Comparison of ENCODE assay signal across 14 cellular contexts in the genomic region with DNA sequence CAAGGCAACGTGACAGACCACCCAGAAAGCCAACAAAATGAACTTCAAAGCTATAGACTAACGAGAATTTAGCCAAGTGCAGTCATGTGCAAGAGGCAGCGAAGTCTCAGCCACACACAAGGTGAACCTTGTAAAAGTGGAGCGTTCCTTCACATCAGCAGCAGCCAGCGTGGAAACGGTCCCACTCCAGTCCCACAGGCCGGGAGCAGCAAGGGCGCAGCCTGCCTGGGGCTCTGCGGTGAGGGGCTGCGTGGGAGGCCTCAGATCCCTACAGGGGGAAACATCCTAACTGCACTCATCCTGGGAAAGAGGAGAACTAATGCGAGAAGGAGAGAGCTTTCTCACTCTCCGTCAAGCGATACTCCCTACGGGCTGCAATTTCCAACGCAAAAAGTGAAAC.
"Had no signal": no experiment of that assay in that cellular context is flagged by ENCODE, and none has a peak within 500 bp of the region (broad histone marks: within the 10 kb centered on the region; RNA-seq: fewer than 3 reads in every experiment).

No MANE protein-coding gene starts in this region.

- H3K27ac ChIP-seq: adrenal gland, ovary, SJCRH30, spleen, tibial artery had no signal

- H3K9me3 Mint-ChIP-seq: activated naive CD4-positive, alpha-beta T cell treated with anti-CD3 and anti-CD28 coated beads, Interleukin-2, amount 10 ng/mL, durations not matched to agents 7 days and 5 days; activated T-helper 17 cell treated with anti-CD3 and anti-CD28 coated beads, Interleukin-2, amount 50 U/mL, for 72 hours had no signal

- H3K4me1 ChIP-seq: SJCRH30 had no signal

- H3K36me3 Mint-ChIP-seq: activated CD8-positive, alpha-beta memory T cell treated with anti-CD3 and anti-CD28 coated beads, Interleukin-2, amount 10 ng/mL, durations not matched to agents 7 days and 5 days; activated naive CD4-positive, alpha-beta T cell treated with anti-CD3 and anti-CD28 coated beads, Interleukin-2, amount 10 ng/mL, durations not matched to agents 7 days and 5 days had no signal

- H3K4me1 Mint-ChIP-seq: activated T-helper 17 cell treated with anti-CD3 and anti-CD28 coated beads, Interleukin-2, amount 50 U/mL, for 72 hours had no signal

- H3K9me3 ChIP-seq: adrenal gland, ovary, SJCRH30, spleen, tibial artery had no signal

- H3K36me3 ChIP-seq: adrenal gland, ovary, SJCRH30, spleen, tibial artery had no signal

- H3K27me3 ChIP-seq: adrenal gland, ovary, SJCRH30 had no signal

- DNase-seq: activated CD4-positive, alpha-beta T cell treated with anti-CD3 and anti-CD28 coated beads, Interleukin-2, amount 50 U/mL, for 48 hours; activated CD8-positive, alpha-beta memory T cell treated with anti-CD3 and anti-CD28 coated beads, Interleukin-2, amount 10 ng/mL, durations not matched to agents 7 days and 5 days; glutamatergic neuron; hippocampal formation; SJCRH30; stimulated activated CD4-positive, alpha-beta T cell treated with anti-CD3 and anti-CD28 coated beads, Interleukin-4, amount 100 ng/mL, for 4 hours; stimulated activated naive CD4-positive, alpha-beta T cell had no signal

- ATAC-seq: activated CD8-positive, alpha-beta memory T cell treated with anti-CD3 and anti-CD28 coated beads, Interleukin-2, amount 10 ng/mL, durations not matched to agents 7 days and 5 days; activated T-helper 17 cell treated with anti-CD3 and anti-CD28 coated beads, Interleukin-2, amount 50 U/mL, for 72 hours; left lobe of liver had no signal

- H3K4me3 ChIP-seq: adrenal gland, ovary, SJCRH30, spleen, tibial artery had no signal

- H3K4me3 Mint-ChIP-seq: activated CD8-positive, alpha-beta memory T cell treated with anti-CD3 and anti-CD28 coated beads, Interleukin-2, amount 10 ng/mL, durations not matched to agents 7 days and 5 days; activated naive CD4-positive, alpha-beta T cell treated with anti-CD3 and anti-CD28 coated beads, Interleukin-2, amount 10 ng/mL, durations not matched to agents 7 days and 5 days; activated T-helper 17 cell treated with anti-CD3 and anti-CD28 coated beads, Interleukin-2, amount 50 U/mL, for 72 hours had no signal

- H3K27me3 Mint-ChIP-seq: activated T-helper 17 cell treated with anti-CD3 and anti-CD28 coated beads, Interleukin-2, amount 50 U/mL, for 72 hours had no signal

- H3K27ac Mint-ChIP-seq: activated CD8-positive, alpha-beta memory T cell treated with anti-CD3 and anti-CD28 coated beads, Interleukin-2, amount 10 ng/mL, durations not matched to agents 7 days and 5 days; activated naive CD4-positive, alpha-beta T cell treated with anti-CD3 and anti-CD28 coated beads, Interleukin-2, amount 10 ng/mL, durations not matched to agents 7 days and 5 days; activated T-helper 17 cell treated with anti-CD3 and anti-CD28 coated beads, Interleukin-2, amount 50 U/mL, for 72 hours had no signal
